In genomic region chr7:6730343-6730633, GRCh38 we compare ENCODE assay signal across 8 cellular contexts. TPM values are rescaled to one million over a fixed set of nuclear protein-coding genes. Genes with fewer than 3 reads are reported as not detected.
A peak's percentile ranks its signal among the peaks of the same experiment; 100 is the strongest.
DNase-seq lines count a peak whose midpoint lies in the region; ATAC-seq and TF ChIP-seq lines count a peak whose summit lies in the region.

No MANE protein-coding gene starts in this region.

- H3K27me3 Mint-ChIP-seq in activated naive CD4-positive, alpha-beta T cell treated with anti-CD3 and anti-CD28 coated beads for 36 hours (ENCODE audit: low read depth) = no peaks in the 10 kb centered on the region
- H3K27me3 Mint-ChIP-seq in activated T-helper 1 cell treated with anti-CD3 and anti-CD28 coated beads, Interleukin-12 subunit alpha, Interleukin-12 subunit beta, Interleukin-2, Interleukin-4 antibody, amounts not matched to agents 30 ng/mL and 10 ng/mL and 1 ng/mL, durations not matched to agents 14 hours and 24 hours and 36 hours (ENCODE audit: insufficient read depth) = peaks cover 2% of the 10 kb centered on the region

- no peak for TF ChIP-seq CTCF in spleen (IDR thresholded peaks at IDR 0.05 in 8 of 11, conservative IDR thresholded peaks at IDR 0.05 in 3 of 11)

- no peaks in the 10 kb centered on the region for H3K9me3 ChIP-seq in spleen

- no peak for DNase-seq in activated naive CD4-positive, alpha-beta T cell treated with anti-CD3 and anti-CD28 coated beads for 36 hours
- DNase-seq in activated naive CD4-positive, alpha-beta T cell treated with Interleukin-2 at 50 U/mL for 16 hours = no peak
- no peak for DNase-seq in activated T-helper 1 cell treated with anti-CD3 and anti-CD28 coated beads, Interleukin-12 subunit alpha, Interleukin-12 subunit beta, Interleukin-2, Interleukin-4 antibody, amounts not matched to agents 30 ng/mL and 10 ng/mL and 1 ng/mL, durations not matched to agents 14 hours and 24 hours and 36 hours (ENCODE audit: low spot score)
- DNase-seq in spleen (no peak), NCI-H1048 (lab: John Stamatoyannopoulos, UW) (no peak), ecto neural progenitor cell (ENCODE audit: low spot score) (no peak)

- no peaks in the 10 kb centered on the region for H3K9me3 Mint-ChIP-seq in activated naive CD4-positive, alpha-beta T cell treated with anti-CD3 and anti-CD28 coated beads for 36 hours
- peaks cover 4% of the 10 kb centered on the region for H3K9me3 Mint-ChIP-seq in activated T-helper 1 cell treated with anti-CD3 and anti-CD28 coated beads, Interleukin-12 subunit alpha, Interleukin-12 subunit beta, Interleukin-2, Interleukin-4 antibody, amounts not matched to agents 30 ng/mL and 10 ng/mL and 1 ng/mL, durations not matched to agents 14 hours and 24 hours and 36 hours

- intact Hi-C loops in activated naive CD4-positive, alpha-beta T cell treated with anti-CD3 and anti-CD28 coated beads for 36 hours (cut with micrococcal nuclease) = no loop called here
- intact Hi-C loops in activated T-helper 1 cell treated with anti-CD3 and anti-CD28 coated beads, Interleukin-12 subunit alpha, Interleukin-12 subunit beta, Interleukin-2, Interleukin-4 antibody, amounts not matched to agents 30 ng/mL and 10 ng/mL and 1 ng/mL, durations not matched to agents 14 hours and 24 hours and 36 hours (cut with micrococcal nuclease) = no loop called here
- intact Hi-C loops in spleen (cut with DNase I; ENCODE audit: low total_unique reads) = no loop called here

- peaks cover 26% of the 10 kb centered on the region for H3K36me3 Mint-ChIP-seq in activated naive CD4-positive, alpha-beta T cell treated with anti-CD3 and anti-CD28 coated beads for 36 hours (ENCODE audit: low read depth)
- H3K36me3 Mint-ChIP-seq in activated T-helper 1 cell treated with anti-CD3 and anti-CD28 coated beads, Interleukin-12 subunit alpha, Interleukin-12 subunit beta, Interleukin-2, Interleukin-4 antibody, amounts not matched to agents 30 ng/mL and 10 ng/mL and 1 ng/mL, durations not matched to agents 14 hours and 24 hours and 36 hours (ENCODE audit: low read depth) = peaks cover 32% of the 10 kb centered on the region

- TF ChIP-seq POLR2A in spleen (IDR thresholded peaks at IDR 0.05) = no peak

- H3K4me3 ChIP-seq in iPS-11a (ENCODE audit: low read depth, low read length) (peak overlapping the region; percentile 60), spleen (peak overlapping the region; percentile 76 to 98 (median 89))

- H3K4me1 Mint-ChIP-seq in activated naive CD4-positive, alpha-beta T cell treated with anti-CD3 and anti-CD28 coated beads for 36 hours (ENCODE audit: low read depth) = peaks cover 21% of the 10 kb centered on the region
- peaks cover 27% of the 10 kb centered on the region for H3K4me1 Mint-ChIP-seq in activated T-helper 1 cell treated with anti-CD3 and anti-CD28 coated beads, Interleukin-12 subunit alpha, Interleukin-12 subunit beta, Interleukin-2, Interleukin-4 antibody, amounts not matched to agents 30 ng/mL and 10 ng/mL and 1 ng/mL, durations not matched to agents 14 hours and 24 hours and 36 hours (ENCODE audit: low read depth)

- peak overlapping the region; percentile 85 to 94 (median 90) for H3K27ac ChIP-seq in spleen

- peak overlapping the region; percentile 86 for H3K4me3 Mint-ChIP-seq in activated naive CD4-positive, alpha-beta T cell treated with anti-CD3 and anti-CD28 coated beads for 36 hours
- H3K4me3 Mint-ChIP-seq in activated T-helper 1 cell treated with anti-CD3 and anti-CD28 coated beads, Interleukin-12 subunit alpha, Interleukin-12 subunit beta, Interleukin-2, Interleukin-4 antibody, amounts not matched to agents 30 ng/mL and 10 ng/mL and 1 ng/mL, durations not matched to agents 14 hours and 24 hours and 36 hours = peak overlapping the region; percentile 93

- no peaks in the 10 kb centered on the region for H3K27me3 ChIP-seq in spleen (replicated peaks in 1 of 7)

- H3K4me1 ChIP-seq in spleen = peaks cover 0 to 34% (median 16%) of the 10 kb centered on the region in 6 donors

- CTCF ChIA-PET in activated naive CD4-positive, alpha-beta T cell treated with anti-CD3 and anti-CD28 coated beads for 36 hours (lab: Charles Lee) = no interaction called here

- 0 to 3% (median 2%) methylated on average over 14 to 18 of the region's 18 CpGs for WGBS in spleen, 5 donors

- H3K27ac Mint-ChIP-seq in activated naive CD4-positive, alpha-beta T cell treated with anti-CD3 and anti-CD28 coated beads for 36 hours = peak overlapping the region; percentile 77
- H3K27ac Mint-ChIP-seq in activated T-helper 1 cell treated with anti-CD3 and anti-CD28 coated beads, Interleukin-12 subunit alpha, Interleukin-12 subunit beta, Interleukin-2, Interleukin-4 antibody, amounts not matched to agents 30 ng/mL and 10 ng/mL and 1 ng/mL, durations not matched to agents 14 hours and 24 hours and 36 hours = peak overlapping the region; percentile 78

- ATAC-seq in GM19328 (IDR thresholded peaks at IDR 0.05; ENCODE audit: unreplicated experiment) = no peak

- peaks cover 0 to 35% (median 28%) of the 10 kb centered on the region in 6 donors for H3K36me3 ChIP-seq in spleen

RNA-seq across cellular contexts. Expression of gene ZNF12, which starts 23.5 kb away (rescaled TPM):
- 10 to 100 TPM; 12.8 to 13.3 TPM for total RNA-seq in activated naive CD4-positive, alpha-beta T cell treated with anti-CD3 and anti-CD28 coated beads for 36 hours
- total RNA-seq in activated T-helper 1 cell treated with anti-CD3 and anti-CD28 coated beads, Interleukin-12 subunit alpha, Interleukin-12 subunit beta, Interleukin-2, Interleukin-4 antibody, amounts not matched to agents 30 ng/mL and 10 ng/mL and 1 ng/mL, durations not matched to agents 14 hours and 24 hours and 36 hours = 19.7 and 20.9 TPM in 2 replicates
- total RNA-seq in spleen = 10 to 100 TPM; 29.0 to 43.2 (median 30.6) TPM
- 10 to 100 TPM in 2 of 3 donors, 1 to 10 TPM in 1; 9.7 to 16.2 (median 12.9) TPM for polyA plus RNA-seq in spleen

RNA-seq across cellular contexts. Expression of gene RSPH10B2, which starts 23.6 kb away (rescaled TPM):
- not detected for total RNA-seq in activated naive CD4-positive, alpha-beta T cell treated with anti-CD3 and anti-CD28 coated beads for 36 hours
- total RNA-seq in activated T-helper 1 cell treated with anti-CD3 and anti-CD28 coated beads, Interleukin-12 subunit alpha, Interleukin-12 subunit beta, Interleukin-2, Interleukin-4 antibody, amounts not matched to agents 30 ng/mL and 10 ng/mL and 1 ng/mL, durations not matched to agents 14 hours and 24 hours and 36 hours = 0.20 and 0.29 TPM in 2 replicates
- 1 to 10 TPM in 4 of 7 donors, under 1 TPM in 2, not detected in 1; 0.50 to 2.2 (median 1.5) TPM for total RNA-seq in spleen
- polyA plus RNA-seq in spleen = under 1 TPM; 0.06 to 0.70 (median 0.22) TPM
